15 cellular contexts compared by ENCODE assay signal in genomic region chr9:31730398-31730797, GRCh38.
"Had no signal": no experiment of that assay in that cellular context is flagged by ENCODE, and none has a peak within 500 bp of the region (broad histone marks: within the 10 kb centered on the region; RNA-seq: fewer than 3 reads in every experiment).

No MANE protein-coding gene starts in this region.

- H3K36me3 ChIP-seq: breast epithelium, right atrium auricular region, stomach had no signal

- H3K9me3 ChIP-seq: breast epithelium, right atrium auricular region, stomach had no signal

- H3K4me1 ChIP-seq: breast epithelium, right atrium auricular region, stomach had no signal

- H3K27ac ChIP-seq: breast epithelium, right atrium auricular region, stomach had no signal

- DNase-seq: activated CD4-positive, alpha-beta memory T cell treated with anti-CD3 and anti-CD28 coated beads, Interleukin-2, amount 10 ng/mL, durations not matched to agents 7 days and 5 days; activated CD4-positive, alpha-beta T cell treated with anti-CD3 and anti-CD28 coated beads for 48 hours; activated CD4-positive, CD25-positive, alpha-beta regulatory T cell; activated gamma-delta T cell; activated T-cell treated with anti-CD3 and anti-CD28 coated beads, Interleukin-2, amount 50 U/mL, for 24 hours; cortex of kidney; erythroblast; foreskin melanocyte; occipital lobe; stomach; T1000; trophoblast cell had no signal

- ATAC-seq: left lobe of liver had no signal

- H3K27me3 ChIP-seq: breast epithelium, right atrium auricular region, stomach had no signal

- H3K4me3 ChIP-seq: breast epithelium, right atrium auricular region, stomach had no signal
